ENCODE assay signal across 8 cellular contexts in genomic region chr10:5094265-5095205, GRCh38. TPM values are rescaled to one million over a fixed set of nuclear protein-coding genes. Genes with fewer than 3 reads are reported as not detected.
DNase-seq lines count a peak whose midpoint lies in the region; ATAC-seq and TF ChIP-seq lines count a peak whose summit lies in the region.

Gene AKR1C3 (plus strand): TSS chr10:5094414. CDS start chr10:5094445, 31 bp downstream.

- intact Hi-C loops in CD4-positive, alpha-beta memory T cell (cut with micrococcal nuclease) = loop anchor here (1.0 to 10.0 kb wide), 4 partner anchors 189 to 288 kb away; no protein-coding TSS in a partner anchor
- intact Hi-C loops in esophagus muscularis mucosa (cut with DNase I) = loop anchor here (2.0 to 5.0 kb wide), 2 partner anchors 77 to 246 kb away; no protein-coding TSS in a partner anchor

- peak within 1 kb of the TSS; percentile 19 to 74 for H3K4me3 ChIP-seq in CD4-positive, alpha-beta memory T cell (ENCODE audit: low read length in 2 of 2)
- peak within 1 kb of the TSS; percentile 50 to 60 (median 54) for H3K4me3 ChIP-seq in esophagus muscularis mucosa
- H3K4me3 ChIP-seq in muscle layer of colon (ENCODE audit: low read depth in 1 of 2, low read length in 2 of 2) = peak within 1 kb of the TSS; percentile 4 to 81

- peak in 4 of 5 donors; percentile 13 to 41 (median 23) for DNase-seq in CD4-positive, alpha-beta memory T cell
- DNase-seq in HT-29 (ENCODE audit: low spot score) = peak; percentile 85
- no peak for DNase-seq in T-helper 2 cell treated with Interferon-gamma antibody and Interleukin-4, amounts not matched to agents 5 μg/mL and 100 μg/mL, for 36 hours (ENCODE audit: low spot score)
- no peak for DNase-seq in esophagus muscularis mucosa (ENCODE audit: extremely low spot score)
- no peak for DNase-seq in NCI-H1436 treated with DMSO at 0.1 percent for 48 hours (lab: John Stamatoyannopoulos, UW)

- peak within 1 kb of the TSS in 6 of 7 donors; percentile 19 to 74 (median 56) for H3K27ac Mint-ChIP-seq in CD4-positive, alpha-beta memory T cell
- no peak within 1 kb of the TSS for H3K27ac Mint-ChIP-seq in T-helper 2 cell treated with Interferon-gamma antibody and Interleukin-4, amounts not matched to agents 5 μg/mL and 100 μg/mL, for 36 hours

- no peaks in the 10 kb centered on the region for H3K9me3 ChIP-seq in CD4-positive, alpha-beta memory T cell (ENCODE audit: control insufficient read depth in 1 of 2, low read length in 2 of 2)
- no peaks in the 10 kb centered on the region for H3K9me3 ChIP-seq in esophagus muscularis mucosa
- no peaks in the 10 kb centered on the region for H3K9me3 ChIP-seq in muscle layer of colon (ENCODE audit: low read length)

- H3K27me3 Mint-ChIP-seq in CD4-positive, alpha-beta memory T cell = peaks cover 3 to 11% of the 10 kb centered on the region in 2 donors
- H3K27me3 Mint-ChIP-seq in T-helper 2 cell treated with Interferon-gamma antibody and Interleukin-4, amounts not matched to agents 5 μg/mL and 100 μg/mL, for 36 hours (ENCODE audit: low read depth) = peaks cover 10% of the 10 kb centered on the region

- ATAC-seq in HG03565 (IDR thresholded peaks at IDR 0.05; ENCODE audit: unreplicated experiment) (no peak), HG02973 (IDR thresholded peaks at IDR 0.05; ENCODE audit: unreplicated experiment) (no peak)

- peaks cover 3 to 9% of the 10 kb centered on the region in 2 donors for H3K36me3 Mint-ChIP-seq in CD4-positive, alpha-beta memory T cell
- H3K36me3 Mint-ChIP-seq in T-helper 2 cell treated with Interferon-gamma antibody and Interleukin-4, amounts not matched to agents 5 μg/mL and 100 μg/mL, for 36 hours (ENCODE audit: low read depth) = no peaks in the 10 kb centered on the region

- H3K4me1 Mint-ChIP-seq in CD4-positive, alpha-beta memory T cell = peaks cover 6 to 10% (median 7%) of the 10 kb centered on the region in 4 donors
- H3K4me1 Mint-ChIP-seq in T-helper 2 cell treated with Interferon-gamma antibody and Interleukin-4, amounts not matched to agents 5 μg/mL and 100 μg/mL, for 36 hours (ENCODE audit: low read depth) = peaks cover 6% of the 10 kb centered on the region

- TF ChIP-seq POLR2A in esophagus muscularis mucosa (IDR thresholded peaks at IDR 0.05; ENCODE audit: low read depth) = no peak

- H3K4me3 Mint-ChIP-seq in CD4-positive, alpha-beta memory T cell = peak within 1 kb of the TSS; percentile 80 to 91 (median 86)
- H3K4me3 Mint-ChIP-seq in T-helper 2 cell treated with Interferon-gamma antibody and Interleukin-4, amounts not matched to agents 5 μg/mL and 100 μg/mL, for 36 hours = peak within 1 kb of the TSS; percentile 74

- peak within 1 kb of the TSS; percentile 37 for H3K9ac ChIP-seq in muscle layer of colon (ENCODE audit: low read length)

- H3K4me1 ChIP-seq in CD4-positive, alpha-beta memory T cell (ENCODE audit: insufficient read depth, low read length) = peaks cover 9% of the 10 kb centered on the region
- H3K4me1 ChIP-seq in esophagus muscularis mucosa = peaks cover 0 to 10% (median 3%) of the 10 kb centered on the region in 4 donors
- H3K4me1 ChIP-seq in muscle layer of colon (ENCODE audit: insufficient read depth, low read length) = no peaks in the 10 kb centered on the region

- peak within 1 kb of the TSS; percentile 22 for H3K27ac ChIP-seq in CD4-positive, alpha-beta memory T cell (ENCODE audit: low read depth, low read length)
- H3K27ac ChIP-seq in esophagus muscularis mucosa (replicated peaks in 1 of 4) = peak within 1 kb of the TSS; percentile 54 to 64 (median 58)
- H3K27ac ChIP-seq in muscle layer of colon (ENCODE audit: low read depth, low read length) = no peak within 1 kb of the TSS

- H3K9me3 Mint-ChIP-seq in CD4-positive, alpha-beta memory T cell = peaks cover 0 to 14% (median 3%) of the 10 kb centered on the region in 8 donors
- H3K9me3 Mint-ChIP-seq in T-helper 2 cell treated with Interferon-gamma antibody and Interleukin-4, amounts not matched to agents 5 μg/mL and 100 μg/mL, for 36 hours = no peaks in the 10 kb centered on the region

- no peaks in the 10 kb centered on the region for H3K36me3 ChIP-seq in CD4-positive, alpha-beta memory T cell (ENCODE audit: insufficient read depth, low read length)
- peaks cover 0 to 14% (median 5%) of the 10 kb centered on the region in 4 donors for H3K36me3 ChIP-seq in esophagus muscularis mucosa
- peaks cover 6% of the 10 kb centered on the region for H3K36me3 ChIP-seq in muscle layer of colon (ENCODE audit: insufficient read depth, low read length)

- POLR2A ChIA-PET in CD4-positive, alpha-beta memory T cell (lab: Charles Lee; ENCODE audit: partially characterized antibody) = interaction anchor here (0.6 to 1.3 kb wide), 4 partner anchors 187 to 281 kb away, joined by 3 to 4 read pairs (median 3); no protein-coding TSS in a partner anchor

- CTCF ChIA-PET in CD4-positive, alpha-beta memory T cell (lab: Charles Lee; ENCODE audit: partially characterized antibody) = interaction anchor here (0.8 to 1.8 kb wide), 3 partner anchors 188 to 245 kb away, joined by 3 to 4 read pairs (median 4); no protein-coding TSS in a partner anchor

- no peaks in the 10 kb centered on the region for H3K27me3 ChIP-seq in CD4-positive, alpha-beta memory T cell (ENCODE audit: insufficient read depth, low read length)
- H3K27me3 ChIP-seq in esophagus muscularis mucosa (no peaks in the 10 kb centered on the region), muscle layer of colon (ENCODE audit: control insufficient read depth in 1 of 2, insufficient read depth in 2 of 2, low read length in 2 of 2) (no peaks in the 10 kb centered on the region)

- no peak for TF ChIP-seq EP300 in esophagus muscularis mucosa (IDR thresholded peaks at IDR 0.05)

- 37% methylated on average over 9 of the region's 9 CpGs for WGBS in esophagus muscularis mucosa

- peak; percentile 69 to 77 (median 70) for TF ChIP-seq CTCF in esophagus muscularis mucosa (IDR thresholded peaks at IDR 0.05)

RNA-seq across cellular contexts. Expression of gene AKR1C3, which starts in this region (rescaled TPM):
- total RNA-seq in CD4-positive, alpha-beta memory T cell = 1 to 10 TPM; 3.4 to 4.0 TPM
- 10 to 100 TPM in 1 of 2 donors, 1 to 10 TPM in 1; 6.3 to 19.4 TPM for polyA plus RNA-seq in CD4-positive, alpha-beta memory T cell
- total RNA-seq in HT-29 (2014; rRNA removed; shearing (Covaris generic)) = 87.6 and 95.6 TPM in 2 replicates
- total RNA-seq in esophagus muscularis mucosa = 10 to 100 TPM; 12.1 to 29.7 (median 19.3) TPM

Comparison
In these comparisons a context has a peak if more than half of its experiments do, and no peak if none do; other contexts are left out.
1. DNase-seq: peak in CD4-positive, alpha-beta memory T cell (4 of 5) and HT-29 (single experiment); none in T-helper 2 cell treated with Interferon-gamma antibody and Interleukin-4, amounts not matched to agents 5 μg/mL and 100 μg/mL, for 36 hours (single experiment), esophagus muscularis mucosa (single experiment) and NCI-H1436 treated with DMSO at 0.1 percent for 48 hours (single experiment).
2. Peak in every context shown above with its lines, with median percentiles within 50 percentile points of each other: H3K4me3 ChIP-seq.